In genomic region chr5:170296036-170296934, GRCh38 we compare ENCODE assay signal across 11 cellular contexts. TPM values are rescaled to one million over a fixed set of nuclear protein-coding genes. Genes with fewer than 3 reads are reported as not detected.
DNase-seq lines count a peak whose midpoint lies in the region; ATAC-seq and TF ChIP-seq lines count a peak whose summit lies in the region.
"Had no signal": no experiment of that assay in that cellular context is flagged by ENCODE, and none has a peak within 500 bp of the region (broad histone marks: within the 10 kb centered on the region; RNA-seq: fewer than 3 reads in every experiment).

No MANE protein-coding gene starts in this region.

- no peak for ATAC-seq in activated CD4-positive, alpha-beta T cell treated with anti-CD3 and anti-CD28 coated beads for 36 hours
- ATAC-seq in right cardiac atrium (no peak), GM18861 (IDR thresholded peaks at IDR 0.05; ENCODE audit: unreplicated experiment) (no peak)
- ATAC-seq in stimulated activated naive B cell treated with anti-CD40 and anti-IgM and Interleukin-4, amounts not matched to agents 10 μg/mL and 1 μg/mL and 100 μg/mL, for 72 hours (replicated peaks), result no peak

- CTCF ChIA-PET in activated CD4-positive, alpha-beta T cell treated with anti-CD3 and anti-CD28 coated beads for 36 hours (lab: Charles Lee), result interaction anchor here (0.6 to 13.6 kb wide), 9 partner anchors 10 to 683 kb away, joined by 4 to 180 read pairs (median 17); no protein-coding TSS in a partner anchor

- peak overlapping the region; percentile 57 to 66 (median 58) for H3K4me3 ChIP-seq in Peyer's patch
- H3K4me3 ChIP-seq in right cardiac atrium (ENCODE audit: low read length), result peak overlapping the region; percentile 58

- H3K36me3 Mint-ChIP-seq in activated CD4-positive, alpha-beta T cell treated with anti-CD3 and anti-CD28 coated beads for 36 hours (ENCODE audit: low read depth), result peaks cover 57% of the 10 kb centered on the region
- peaks cover 2 to 20% of the 10 kb centered on the region in 2 donors for H3K36me3 Mint-ChIP-seq in stimulated activated naive B cell treated with anti-CD40 and anti-IgM and Interleukin-4, amounts not matched to agents 10 μg/mL and 1 μg/mL and 100 μg/mL, for 72 hours

- H3K9me3 ChIP-seq in Peyer's patch (no peaks in the 10 kb centered on the region), right cardiac atrium (ENCODE audit: control insufficient read depth, low read length) (no peaks in the 10 kb centered on the region)

- intact Hi-C loops in activated CD4-positive, alpha-beta T cell treated with anti-CD3 and anti-CD28 coated beads for 36 hours (cut with DNase I, micrococcal nuclease), result loop anchor here in 1 of 2 experiments (2.0 kb wide), 1 partner anchor 17 kb away; no protein-coding TSS in a partner anchor
- intact Hi-C loops in right cardiac atrium (cut with DNase I), result no loop called here

- peaks cover 70% of the 10 kb centered on the region for H3K4me1 Mint-ChIP-seq in activated CD4-positive, alpha-beta T cell treated with anti-CD3 and anti-CD28 coated beads for 36 hours
- peaks cover 60 to 82% of the 10 kb centered on the region in 2 donors for H3K4me1 Mint-ChIP-seq in stimulated activated naive B cell treated with anti-CD40 and anti-IgM and Interleukin-4, amounts not matched to agents 10 μg/mL and 1 μg/mL and 100 μg/mL, for 72 hours

- POLR2A ChIA-PET in activated CD4-positive, alpha-beta T cell treated with anti-CD3 and anti-CD28 coated beads for 36 hours (lab: Charles Lee), result interaction anchor here (1.2 to 5.1 kb wide), 4 partner anchors 17 to 38 kb away, joined by 3 to 28 read pairs (median 14); no protein-coding TSS in a partner anchor

- WGBS in right cardiac atrium, result 85% methylated on average over 13 of the region's 13 CpGs

- TF ChIP-seq POLR2A in Peyer's patch (IDR thresholded peaks at IDR 0.05), result no peak

- no peak for TF ChIP-seq CTCF in Peyer's patch (IDR thresholded peaks at IDR 0.05)

- peak overlapping the region; percentile 97 for H3K27ac Mint-ChIP-seq in activated CD4-positive, alpha-beta T cell treated with anti-CD3 and anti-CD28 coated beads for 36 hours
- no peak overlapping the region for H3K27ac Mint-ChIP-seq in stimulated activated naive B cell treated with anti-CD40 and anti-IgM and Interleukin-4, amounts not matched to agents 10 μg/mL and 1 μg/mL and 100 μg/mL, for 72 hours
- H3K27ac Mint-ChIP-seq: progenitor cell of endocrine pancreas had no signal

- DNase-seq in activated CD4-positive, alpha-beta T cell treated with anti-CD3 and anti-CD28 coated beads for 36 hours, result no peak
- DNase-seq in activated CD4-positive, alpha-beta T cell treated with anti-CD3 and anti-CD28 coated beads for 1 hour, result no peak
- DNase-seq in Peyer's patch (no peak), right cardiac atrium (no peak), NCI-H82 treated with DMSO at 0.1 percent for 48 hours (lab: John Stamatoyannopoulos, UW; ENCODE audit: unreplicated experiment) (no peak), D341Med (ENCODE audit: low spot score) (no peak)
- DNase-seq in stimulated activated naive B cell treated with anti-CD40 and anti-IgM and Interleukin-4, amounts not matched to agents 10 μg/mL and 1 μg/mL and 100 μg/mL, for 72 hours, result no peak
- DNase-seq: activated CD4-positive, CD25-positive, alpha-beta regulatory T cell treated with anti-CD3 and anti-CD28 coated beads, Interleukin-2, amount 50 U/mL, for 72 hours; NCI-H1105 treated with DMSO at 0.1 percent for 48 hours had no signal

- no peaks in the 10 kb centered on the region for H3K36me3 ChIP-seq in Peyer's patch

- H3K27me3 ChIP-seq in Peyer's patch, result no peaks in the 10 kb centered on the region
- H3K27me3 ChIP-seq in right cardiac atrium (ENCODE audit: control insufficient read depth, insufficient read depth), result no peaks in the 10 kb centered on the region

- peaks cover 0 to 6% (median 2%) of the 10 kb centered on the region in 4 donors for H3K4me1 ChIP-seq in Peyer's patch
- H3K4me1 ChIP-seq in right cardiac atrium (ENCODE audit: control insufficient read depth, insufficient read depth, low read length), result no peaks in the 10 kb centered on the region

- H3K27ac ChIP-seq in Peyer's patch, result peak overlapping the region; percentile 86 to 90 (median 88)
- no peak overlapping the region for H3K27ac ChIP-seq in right cardiac atrium (ENCODE audit: low read length)

- H3K4me3 Mint-ChIP-seq in activated CD4-positive, alpha-beta T cell treated with anti-CD3 and anti-CD28 coated beads for 36 hours, result peak overlapping the region; percentile 88
- H3K4me3 Mint-ChIP-seq in stimulated activated naive B cell treated with anti-CD40 and anti-IgM and Interleukin-4, amounts not matched to agents 10 μg/mL and 1 μg/mL and 100 μg/mL, for 72 hours, result peak overlapping the region; percentile 89 to 93

- no peaks in the 10 kb centered on the region for H3K27me3 Mint-ChIP-seq in activated CD4-positive, alpha-beta T cell treated with anti-CD3 and anti-CD28 coated beads for 36 hours
- peaks cover 0 to 5% of the 10 kb centered on the region in 2 donors for H3K27me3 Mint-ChIP-seq in stimulated activated naive B cell treated with anti-CD40 and anti-IgM and Interleukin-4, amounts not matched to agents 10 μg/mL and 1 μg/mL and 100 μg/mL, for 72 hours

- H3K9me3 Mint-ChIP-seq in activated CD4-positive, alpha-beta T cell treated with anti-CD3 and anti-CD28 coated beads for 36 hours (ENCODE audit: low read depth), result no peaks in the 10 kb centered on the region
- no peaks in the 10 kb centered on the region for H3K9me3 Mint-ChIP-seq in stimulated activated naive B cell treated with anti-CD40 and anti-IgM and Interleukin-4, amounts not matched to agents 10 μg/mL and 1 μg/mL and 100 μg/mL, for 72 hours

RNA-seq across cellular contexts. Expression of gene LCP2, which starts 1.3 kb away (rescaled TPM):
- total RNA-seq in activated CD4-positive, alpha-beta T cell treated with anti-CD3 and anti-CD28 coated beads for 36 hours, result 100 to 1,000 TPM; 173 to 232 TPM
- total RNA-seq in Peyer's patch (100 to 1,000 TPM in 1 of 4 donors, 10 to 100 TPM in 3; 27.1 to 139 (median 33.9) TPM), right cardiac atrium (10 to 100 TPM in 3 of 4 donors, 1 to 10 TPM in 1; 7.2 to 10.9 (median 10.4) TPM)
- polyA plus RNA-seq in right cardiac atrium, result 3.0 TPM
- total RNA-seq: progenitor cell of endocrine pancreas had no signal
